In genomic region chr20:62301773-62302340, GRCh38 we compare ENCODE assay signal across 1 cellular context.
TF ChIP-seq lines count a peak whose summit lies in the region.

No MANE protein-coding gene starts in this region.

TF ChIP-seq in GM12878, 131 proteins besides CTCF, POLR2A, EP300 and RAD21 (continued from another document and continues in another):
- no peak for TF ChIP-seq IRF5 (IDR thresholded peaks at IDR 0.05; ENCODE audit: borderline replicate concordance)
- TF ChIP-seq, protein P1, sequence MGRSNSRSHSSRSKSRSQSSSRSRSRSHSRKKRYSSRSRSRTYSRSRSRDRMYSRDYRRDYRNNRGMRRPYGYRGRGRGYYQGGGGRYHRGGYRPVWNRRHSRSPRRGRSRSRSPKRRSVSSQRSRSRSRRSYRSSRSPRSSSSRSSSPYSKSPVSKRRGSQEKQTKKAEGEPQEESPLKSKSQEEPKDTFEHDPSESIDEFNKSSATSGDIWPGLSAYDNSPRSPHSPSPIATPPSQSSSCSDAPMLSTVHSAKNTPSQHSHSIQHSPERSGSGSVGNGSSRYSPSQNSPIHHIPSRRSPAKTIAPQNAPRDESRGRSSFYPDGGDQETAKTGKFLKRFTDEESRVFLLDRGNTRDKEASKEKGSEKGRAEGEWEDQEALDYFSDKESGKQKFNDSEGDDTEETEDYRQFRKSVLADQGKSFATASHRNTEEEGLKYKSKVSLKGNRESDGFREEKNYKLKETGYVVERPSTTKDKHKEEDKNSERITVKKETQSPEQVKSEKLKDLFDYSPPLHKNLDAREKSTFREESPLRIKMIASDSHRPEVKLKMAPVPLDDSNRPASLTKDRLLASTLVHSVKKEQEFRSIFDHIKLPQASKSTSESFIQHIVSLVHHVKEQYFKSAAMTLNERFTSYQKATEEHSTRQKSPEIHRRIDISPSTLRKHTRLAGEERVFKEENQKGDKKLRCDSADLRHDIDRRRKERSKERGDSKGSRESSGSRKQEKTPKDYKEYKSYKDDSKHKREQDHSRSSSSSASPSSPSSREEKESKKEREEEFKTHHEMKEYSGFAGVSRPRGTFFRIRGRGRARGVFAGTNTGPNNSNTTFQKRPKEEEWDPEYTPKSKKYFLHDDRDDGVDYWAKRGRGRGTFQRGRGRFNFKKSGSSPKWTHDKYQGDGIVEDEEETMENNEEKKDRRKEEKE (IDR thresholded peaks at IDR 0.05) = no peak
- TF ChIP-seq BCL11A (IDR thresholded peaks at IDR 0.05; ENCODE audit: low read depth, low read length) = no peak
- TF ChIP-seq POLR2AphosphoS5 (IDR thresholded peaks at IDR 0.05; ENCODE audit: low read length) = no peak
- TF ChIP-seq SMAD5 (IDR thresholded peaks at IDR 0.05; ENCODE audit: low read depth) = no peak
- TF ChIP-seq ZNF207 (IDR thresholded peaks at IDR 0.05; ENCODE audit: borderline replicate concordance) = peak; percentile 90
- TF ChIP-seq PAX5 (IDR thresholded peaks at IDR 0.05; ENCODE audit: borderline replicate concordance, low read depth, low read length) = 0 out of 2 replicates have a peak, but pooled peaks have one; percentile 22
- TF ChIP-seq TBL1XR1 (IDR thresholded peaks at IDR 0.05; ENCODE audit: low read depth, low read length) = no peak
- no peak for TF ChIP-seq ASH2L (IDR thresholded peaks at IDR 0.05; ENCODE audit: borderline replicate concordance, low read depth)
- no peak for TF ChIP-seq CBFB (IDR thresholded peaks at IDR 0.05; ENCODE audit: low read depth)
- TF ChIP-seq BACH1 (IDR thresholded peaks at IDR 0.05; ENCODE audit: borderline replicate concordance) = no peak
- TF ChIP-seq, protein P2, sequence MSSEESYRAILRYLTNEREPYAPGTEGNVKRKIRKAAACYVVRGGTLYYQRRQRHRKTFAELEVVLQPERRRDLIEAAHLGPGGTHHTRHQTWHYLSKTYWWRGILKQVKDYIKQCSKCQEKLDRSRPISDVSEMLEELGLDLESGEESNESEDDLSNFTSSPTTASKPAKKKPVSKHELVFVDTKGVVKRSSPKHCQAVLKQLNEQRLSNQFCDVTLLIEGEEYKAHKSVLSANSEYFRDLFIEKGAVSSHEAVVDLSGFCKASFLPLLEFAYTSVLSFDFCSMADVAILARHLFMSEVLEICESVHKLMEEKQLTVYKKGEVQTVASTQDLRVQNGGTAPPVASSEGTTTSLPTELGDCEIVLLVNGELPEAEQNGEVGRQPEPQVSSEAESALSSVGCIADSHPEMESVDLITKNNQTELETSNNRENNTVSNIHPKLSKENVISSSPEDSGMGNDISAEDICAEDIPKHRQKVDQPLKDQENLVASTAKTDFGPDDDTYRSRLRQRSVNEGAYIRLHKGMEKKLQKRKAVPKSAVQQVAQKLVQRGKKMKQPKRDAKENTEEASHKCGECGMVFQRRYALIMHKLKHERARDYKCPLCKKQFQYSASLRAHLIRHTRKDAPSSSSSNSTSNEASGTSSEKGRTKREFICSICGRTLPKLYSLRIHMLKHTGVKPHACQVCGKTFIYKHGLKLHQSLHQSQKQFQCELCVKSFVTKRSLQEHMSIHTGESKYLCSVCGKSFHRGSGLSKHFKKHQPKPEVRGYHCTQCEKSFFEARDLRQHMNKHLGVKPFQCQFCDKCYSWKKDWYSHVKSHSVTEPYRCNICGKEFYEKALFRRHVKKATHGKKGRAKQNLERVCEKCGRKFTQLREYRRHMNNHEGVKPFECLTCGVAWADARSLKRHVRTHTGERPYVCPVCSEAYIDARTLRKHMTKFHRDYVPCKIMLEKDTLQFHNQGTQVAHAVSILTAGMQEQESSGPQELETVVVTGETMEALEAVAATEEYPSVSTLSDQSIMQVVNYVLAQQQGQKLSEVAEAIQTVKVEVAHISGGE (CRISPR knock-in tag; IDR thresholded peaks at IDR 0.05) = no peak
- no peak for TF ChIP-seq ATF7 (IDR thresholded peaks at IDR 0.05; ENCODE audit: low read depth)
- TF ChIP-seq MEF2B (IDR thresholded peaks at IDR 0.05; ENCODE audit: partially characterized antibody, poor library complexity, severe bottlenecking) = peak; percentile 42
- TF ChIP-seq YY1 (IDR thresholded peaks at IDR 0.05; ENCODE audit: low read depth, low read length) = peak; percentile 78
- no peak for TF ChIP-seq CUX1 (IDR thresholded peaks at IDR 0.05; ENCODE audit: insufficient replicate concordance, low read depth, low read length)
- TF ChIP-seq MXI1 (IDR thresholded peaks at IDR 0.05; ENCODE audit: low read depth, low read length) = peak; percentile 46; the same call in 1 of the 2 replicates
- no peak for TF ChIP-seq STAT3 (IDR thresholded peaks at IDR 0.05; ENCODE audit: low read depth, low read length)
- no peak for TF ChIP-seq NRF1 (conservative IDR thresholded peaks at IDR 0.05; ENCODE audit: low read depth, low read length)
- peak in 1 of 2 experiments; percentile 45; a peak in 1 of 4 replicates for TF ChIP-seq CEBPB (IDR thresholded peaks at IDR 0.05; ENCODE audit: borderline replicate concordance in 1 of 2, low read depth in 2 of 2, low read length in 2 of 2)
- TF ChIP-seq ZNF24 (IDR thresholded peaks at IDR 0.05) = peak; percentile 33; the same call in 1 of the 2 replicates
- no peak for TF ChIP-seq NFIC (IDR thresholded peaks at IDR 0.05; ENCODE audit: low read depth, low read length)
- TF ChIP-seq EZH2 (IDR thresholded peaks at IDR 0.05; ENCODE audit: borderline replicate concordance, control insufficient read depth, low read depth, low read length) = no peak
- TF ChIP-seq MEF2A (IDR thresholded peaks at IDR 0.05; ENCODE audit: insufficient read depth, low read depth, low read length) = no peak
- no peak for TF ChIP-seq CBX5 (IDR thresholded peaks at IDR 0.05; ENCODE audit: low read depth)
- TF ChIP-seq TCF3 (IDR thresholded peaks at IDR 0.05; ENCODE audit: borderline replicate concordance, insufficient read depth, low read depth, low read length) = no peak
- TF ChIP-seq, protein P3, sequence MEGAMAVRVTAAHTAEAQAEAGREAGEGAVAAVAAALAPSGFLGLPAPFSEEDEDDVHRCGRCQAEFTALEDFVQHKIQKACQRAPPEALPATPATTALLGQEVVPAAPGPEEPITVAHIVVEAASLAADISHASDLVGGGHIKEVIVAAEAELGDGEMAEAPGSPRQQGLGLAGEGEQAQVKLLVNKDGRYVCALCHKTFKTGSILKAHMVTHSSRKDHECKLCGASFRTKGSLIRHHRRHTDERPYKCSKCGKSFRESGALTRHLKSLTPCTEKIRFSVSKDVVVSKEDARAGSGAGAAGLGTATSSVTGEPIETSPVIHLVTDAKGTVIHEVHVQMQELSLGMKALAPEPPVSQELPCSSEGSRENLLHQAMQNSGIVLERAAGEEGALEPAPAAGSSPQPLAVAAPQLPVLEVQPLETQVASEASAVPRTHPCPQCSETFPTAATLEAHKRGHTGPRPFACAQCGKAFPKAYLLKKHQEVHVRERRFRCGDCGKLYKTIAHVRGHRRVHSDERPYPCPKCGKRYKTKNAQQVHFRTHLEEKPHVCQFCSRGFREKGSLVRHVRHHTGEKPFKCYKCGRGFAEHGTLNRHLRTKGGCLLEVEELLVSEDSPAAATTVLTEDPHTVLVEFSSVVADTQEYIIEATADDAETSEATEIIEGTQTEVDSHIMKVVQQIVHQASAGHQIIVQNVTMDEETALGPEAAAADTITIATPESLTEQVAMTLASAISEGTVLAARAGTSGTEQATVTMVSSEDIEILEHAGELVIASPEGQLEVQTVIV (IDR thresholded peaks at IDR 0.05; ENCODE audit: borderline replicate concordance, partially characterized antibody) = no peak
- peak; percentile 45; the same call in 1 of the 2 replicates for TF ChIP-seq RUNX3 (IDR thresholded peaks at IDR 0.05; ENCODE audit: low read length)
- TF ChIP-seq MYC (IDR thresholded peaks at IDR 0.05; ENCODE audit: insufficient read depth, insufficient read length, insufficient replicate concordance, low read length, severe bottlenecking) = no peak
- TF ChIP-seq, protein P4, sequence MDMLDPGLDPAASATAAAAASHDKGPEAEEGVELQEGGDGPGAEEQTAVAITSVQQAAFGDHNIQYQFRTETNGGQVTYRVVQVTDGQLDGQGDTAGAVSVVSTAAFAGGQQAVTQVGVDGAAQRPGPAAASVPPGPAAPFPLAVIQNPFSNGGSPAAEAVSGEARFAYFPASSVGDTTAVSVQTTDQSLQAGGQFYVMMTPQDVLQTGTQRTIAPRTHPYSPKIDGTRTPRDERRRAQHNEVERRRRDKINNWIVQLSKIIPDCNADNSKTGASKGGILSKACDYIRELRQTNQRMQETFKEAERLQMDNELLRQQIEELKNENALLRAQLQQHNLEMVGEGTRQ (IDR thresholded peaks at IDR 0.05; ENCODE audit: borderline replicate concordance, low read depth, low read length) = no peak
- TF ChIP-seq FOXM1 (IDR thresholded peaks at IDR 0.05; ENCODE audit: low read depth, low read length) = no peak
- no peak for TF ChIP-seq TCF12 (IDR thresholded peaks at IDR 0.05; ENCODE audit: low read depth, low read length)
- no peak for TF ChIP-seq SPI1 (IDR thresholded peaks at IDR 0.05; ENCODE audit: borderline replicate concordance, insufficient read depth, low read depth, low read length)
- TF ChIP-seq SREBF1 (IDR thresholded peaks at IDR 0.05; ENCODE audit: low read length) = no peak
- TF ChIP-seq IKZF1 (conservative IDR thresholded peaks at IDR 0.05) = peak; percentile 46
- no peak for TF ChIP-seq ZNF384 (IDR thresholded peaks at IDR 0.05; ENCODE audit: borderline replicate concordance, low read depth, low read length)
- TF ChIP-seq NR2C1 (IDR thresholded peaks at IDR 0.05) = no peak
- peak in 1 of 2 experiments; percentile 48; a peak in 1 of 4 replicates for TF ChIP-seq BHLHE40 (IDR thresholded peaks at IDR 0.05; ENCODE audit: borderline replicate concordance in 1 of 2, low read depth in 2 of 2, low read length in 1 of 2)
- no peak for TF ChIP-seq NFXL1 (IDR thresholded peaks at IDR 0.05; ENCODE audit: borderline replicate concordance)
- no peak for TF ChIP-seq E2F8 (IDR thresholded peaks at IDR 0.05; ENCODE audit: low read depth, partially characterized antibody)
- peak; percentile 76; the same call in 1 of the 2 replicates for TF ChIP-seq STAT1 (conservative IDR thresholded peaks at IDR 0.05)
- no peak for TF ChIP-seq MYB (IDR thresholded peaks at IDR 0.05; ENCODE audit: borderline replicate concordance, low read depth, low read length)
- TF ChIP-seq EED (IDR thresholded peaks at IDR 0.05; ENCODE audit: low read depth) = no peak; the same call in 1 of the 2 replicates
- TF ChIP-seq NR2F1 (conservative IDR thresholded peaks at IDR 0.05) = no peak; the same call in 1 of the 2 replicates
- TF ChIP-seq ZNF622 (IDR thresholded peaks at IDR 0.05) = no peak
